Comparison of ENCODE assay signal across 11 cellular contexts in the genomic region with DNA sequence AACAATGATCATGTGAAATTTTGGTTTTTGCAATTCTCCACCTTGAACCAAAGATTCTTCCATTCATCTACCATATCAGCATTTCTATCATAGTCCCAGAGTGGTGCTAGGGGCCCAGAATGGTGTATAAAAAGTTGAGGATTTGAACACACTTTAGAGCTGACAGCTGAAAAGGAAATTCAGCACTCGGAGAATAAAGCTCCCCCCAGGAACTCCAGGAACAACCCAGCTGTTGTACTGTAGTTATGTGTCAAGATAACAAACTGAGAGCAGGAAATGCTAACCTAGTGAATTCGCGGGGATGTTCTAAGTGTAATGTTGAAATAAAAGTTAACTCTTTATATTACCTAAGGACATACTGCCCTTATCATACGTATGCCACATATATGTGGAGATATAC.
A peak's percentile ranks its signal among the peaks of the same experiment; 100 is the strongest.
DNase-seq lines count a peak whose midpoint lies in the region; FAIRE-seq and TF ChIP-seq lines count a peak whose summit lies in the region.
"Had no signal": no experiment of that assay in that cellular context is flagged by ENCODE, and none has a peak within 500 bp of the region (broad histone marks: within the 10 kb centered on the region; RNA-seq: fewer than 3 reads in every experiment).

No MANE protein-coding gene starts in this region.

- in situ Hi-C loops in Caki2 (cut with HindIII; ENCODE audit: low pct_unique_long_range_greater_than_20kb, low sequenced_read_pairs): no loop called here
- in situ Hi-C loops in GM13976 (cut with MboI; ENCODE audit: low sequenced_read_pairs, unreplicated experiment): no loop called here

- FAIRE-seq in TTC549 (lab: Jason Lieb, UNC) (peak; percentile 40), HTR-8/SVneo (lab: Jason Lieb, UNC) (no peak)
- FAIRE-seq: H1 had no signal

- intact Hi-C loops in prostate gland (cut with DNase I): loop anchor here (2.0 to 10.0 kb wide), 2 partner anchors 66 to 218 kb away; partner anchors contain the start of gene NFIB

- TF ChIP-seq CTCF in prostate gland (IDR thresholded peaks at IDR 0.05) (no peak), GM13976 (IDR thresholded peaks at IDR 0.05; ENCODE audit: borderline replicate concordance, control extremely low read depth, extremely low read depth, insufficient read depth, missing control alignments) (no peak)

- peak overlapping the region; percentile 69 to 71 for H3K27ac ChIP-seq in prostate gland
- H3K27ac ChIP-seq: C4-2B had no signal

- no peak for TF ChIP-seq POLR2A in prostate gland (IDR thresholded peaks at IDR 0.05)

- no peaks in the 10 kb centered on the region for H3K36me3 ChIP-seq in prostate gland

- WGBS in prostate gland: 19% methylated on average over 4 of the region's 4 CpGs

- H3K9me3 ChIP-seq in prostate gland: no peaks in the 10 kb centered on the region

- peaks cover 3% of the 10 kb centered on the region for H3K4me1 ChIP-seq in prostate gland (replicated peaks)

- no peaks in the 10 kb centered on the region for H3K27me3 ChIP-seq in prostate gland (replicated peaks; ENCODE audit: insufficient read depth)

- no peak overlapping the region for H3K4me3 ChIP-seq in prostate gland

- peak; percentile 51 for DNase-seq in Caki2 (ENCODE audit: low read depth)
- DNase-seq in glomerular visceral epithelial cell (ENCODE audit: extremely low spot score): peak; percentile 33
- DNase-seq in prostate gland (ENCODE audit: low spot score): no peak
- no peak for DNase-seq in GM13976 (ENCODE audit: low spot score)
- DNase-seq in activated CD8-positive, alpha-beta memory T cell treated with anti-CD3 and anti-CD28 coated beads, Interleukin-2, amount 50 U/mL, for 4 hours: no peak
- DNase-seq in SW 1271 (lab: John Stamatoyannopoulos, UW): no peak
- DNase-seq in HTR-8/SVneo (ENCODE audit: insufficient read length, low spot score): no peak
- DNase-seq: activated naive CD8-positive, alpha-beta T cell treated with anti-CD3 and anti-CD28 coated beads, Interleukin-2, amount 50 U/mL, for 24 hours had no signal

Comparison
In these comparisons a context has a peak if more than half of its experiments do, and no peak if none do; other contexts are left out.
1. DNase-seq: peak in Caki2 (single experiment) and glomerular visceral epithelial cell (single experiment); none in prostate gland (single experiment), GM13976 (single experiment), activated CD8-positive, alpha-beta memory T cell treated with anti-CD3 and anti-CD28 coated beads, Interleukin-2, amount 50 U/mL, for 4 hours (single experiment), SW 1271 (0 of 2) and HTR-8/SVneo (single experiment).